9 cellular contexts compared by ENCODE assay signal in the genomic region with DNA sequence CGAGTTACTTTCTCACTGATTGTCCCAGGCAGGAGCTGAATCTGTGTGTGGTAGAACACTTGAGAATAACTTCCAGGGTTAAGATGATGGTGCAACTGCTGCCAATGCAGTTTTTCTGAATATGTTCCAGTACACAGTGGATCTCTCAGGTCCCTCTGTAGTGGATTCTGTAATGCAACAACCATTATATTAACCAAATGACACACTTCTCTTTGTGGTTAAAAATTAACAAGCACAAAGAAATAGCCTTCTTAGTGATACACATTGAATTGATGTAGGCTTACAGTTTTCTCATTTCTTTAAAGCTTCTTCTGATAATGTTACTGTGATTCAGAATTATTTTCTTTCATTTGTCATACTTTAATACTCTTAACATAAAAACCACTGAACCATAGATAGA.
"Had no signal": no experiment of that assay in that cellular context is flagged by ENCODE, and none has a peak within 500 bp of the region (broad histone marks: within the 10 kb centered on the region; RNA-seq: fewer than 3 reads in every experiment).

No MANE protein-coding gene starts in this region.

- H3K36me3 ChIP-seq: HAP-1 had no signal

- H3K4me1 ChIP-seq: HAP-1 had no signal

- H3K4me3 ChIP-seq: GM23248, HAP-1 had no signal

- H3K27ac ChIP-seq: GM23248, HL-60 had no signal

- DNase-seq: GM23248, GOT3, H7, HFFc6, KG1 had no signal

- H3K9me3 ChIP-seq: HAP-1 had no signal

- FAIRE-seq: HepG2 had no signal

- ATAC-seq: HCT116, HepG2 had no signal
